ENCODE assay signal across 14 cellular contexts in genomic region chr11:123247498-123247799, GRCh38. TPM values are rescaled to one million over a fixed set of nuclear protein-coding genes. Genes with fewer than 3 reads are reported as not detected.
DNase-seq lines count a peak whose midpoint lies in the region; ATAC-seq, FAIRE-seq and TF ChIP-seq lines count a peak whose summit lies in the region.
"Had no signal": no experiment of that assay in that cellular context is flagged by ENCODE, and none has a peak within 500 bp of the region (broad histone marks: within the 10 kb centered on the region; RNA-seq: fewer than 3 reads in every experiment).

No MANE protein-coding gene starts in this region.

- intact Hi-C loops in HepG2 (cut with micrococcal nuclease; ENCODE audit: unreplicated experiment), result loop anchor here (1.0 to 5.0 kb wide), 2 partner anchors 80 to 136 kb away; no protein-coding TSS in a partner anchor

- H4K20me1 ChIP-seq in BLaER1, result no peaks in the 10 kb centered on the region
- H4K20me1 ChIP-seq in GM23248 (ENCODE audit: insufficient read depth), result no peaks in the 10 kb centered on the region
- no peaks in the 10 kb centered on the region for H4K20me1 ChIP-seq in hepatocyte (ENCODE audit: insufficient read depth, poor library complexity, severe bottlenecking)
- H4K20me1 ChIP-seq in HepG2 (ENCODE audit: insufficient read depth, low read length), result no peaks in the 10 kb centered on the region

- 50 to 55% methylated on average over 3 of the region's 3 CpGs for WGBS in GM23248 (ENCODE audit: low coverage in 1 of 2, low lambda C conversion rate in 2 of 2, missing lambda C conversion rate in 2 of 2), 2 experiments
- 55% methylated on average over 3 of the region's 3 CpGs for WGBS in hepatocyte (ENCODE audit: low lambda C conversion rate, missing lambda C conversion rate)
- WGBS in HepG2 (ENCODE audit: low lambda C conversion rate), result 27% methylated on average over 3 of the region's 3 CpGs

- FAIRE-seq in HepG2 (lab: Jason Lieb, UNC), result no peak
- FAIRE-seq: urothelium cell line had no signal

- H3K9ac ChIP-seq in BLaER1 (no peak overlapping the region), GM23248 (no peak overlapping the region), HepG2 (ENCODE audit: insufficient read depth, low read depth, low read length) (no peak overlapping the region)

- H3K36me3 ChIP-seq in BLaER1 (no peaks in the 10 kb centered on the region), GM23248 (ENCODE audit: low read depth) (no peaks in the 10 kb centered on the region), hepatocyte (replicated peaks; ENCODE audit: insufficient read depth, low read depth) (no peaks in the 10 kb centered on the region), HepG2 (replicated peaks in 1 of 2; ENCODE audit: control insufficient read depth in 1 of 2, insufficient read depth in 2 of 2, low read length in 2 of 2) (no peaks in the 10 kb centered on the region)
- H3K36me3 ChIP-seq: lower lobe of right lung, SJSA1 had no signal

- peaks cover 75% of the 10 kb centered on the region for H3K4me1 ChIP-seq in BLaER1
- peaks cover 38% of the 10 kb centered on the region for H3K4me1 ChIP-seq in GM23248 (ENCODE audit: insufficient read depth)
- no peaks in the 10 kb centered on the region for H3K4me1 ChIP-seq in hepatocyte (ENCODE audit: insufficient read depth)
- no peaks in the 10 kb centered on the region for H3K4me1 ChIP-seq in HepG2 (ENCODE audit: insufficient read depth, low read length)
- H3K4me1 ChIP-seq: lower lobe of right lung had no signal

- TF ChIP-seq RAD21 in HepG2 (CRISPR knock-in tag; IDR thresholded peaks at IDR 0.05), result no peak

- CTCF ChIA-PET in RWPE1 (lab: Yijun Ruan, JAX) (interaction anchor here (0.6 to 3.9 kb wide), 21 partner anchors 8 to 239 kb away, joined by 3 to 64 read pairs (median 3); no protein-coding TSS in a partner anchor), HepG2 (lab: Yijun Ruan, JAX; ENCODE audit: low intra/inter-chr PET ratio, low total read pairs) (interaction anchor here (1.3 to 3.5 kb wide), 2 partner anchors 81 to 136 kb away, joined by 3 to 31 read pairs; no protein-coding TSS in a partner anchor)

- no TSS peak for BruUV-seq in HepG2 (replicated peaks; lab: Mats Ljungman, UMichigan)

- H3K79me2 ChIP-seq in GM23248 (ENCODE audit: insufficient read depth), result peaks cover 18% of the 10 kb centered on the region
- no peaks in the 10 kb centered on the region for H3K79me2 ChIP-seq in hepatocyte
- no peaks in the 10 kb centered on the region for H3K79me2 ChIP-seq in HepG2 (ENCODE audit: insufficient read depth, low read length)

- H3F3A ChIP-seq in GM23248 (ENCODE audit: insufficient read depth), result peaks cover 29% of the 10 kb centered on the region

- POLR2A ChIA-PET in RWPE1 (lab: Yijun Ruan, JAX; ENCODE audit: low non-redundant PET) (interaction anchor here (0.5 kb wide), 1 partner anchor 192 kb away, joined by 12 read pairs; no protein-coding TSS in a partner anchor), HepG2 (lab: Yijun Ruan, JAX) (no interaction called here)

- no peak for TF ChIP-seq POLR2A in HepG2 (IDR thresholded peaks at IDR 0.05; ENCODE audit: insufficient read depth in 1 of 2, low read depth in 2 of 2, low read length in 2 of 2)

- TF ChIP-seq CTCF in RWPE1 (conservative IDR thresholded peaks at IDR 0.05; ENCODE audit: low read depth), result peak; percentile 62
- TF ChIP-seq CTCF in hepatocyte (IDR thresholded peaks at IDR 0.05; ENCODE audit: poor library complexity), result peak; percentile 1
- no peak for TF ChIP-seq CTCF in HepG2 (CRISPR knock-in tag; IDR thresholded peaks at IDR 0.05)

- H3K27me3 ChIP-seq in BLaER1, result no peaks in the 10 kb centered on the region
- H3K27me3 ChIP-seq in GM23248 (replicated peaks; ENCODE audit: insufficient read depth), result no peaks in the 10 kb centered on the region
- no peaks in the 10 kb centered on the region for H3K27me3 ChIP-seq in hepatocyte
- H3K27me3 ChIP-seq in HepG2 (ENCODE audit: control insufficient read depth in 1 of 2, insufficient read depth in 2 of 2, low read length in 2 of 2), result peaks cover 2 to 10% of the 10 kb centered on the region in 2 experiments; a peak in 2 of 5 replicates
- H3K27me3 ChIP-seq: SJSA1 had no signal

- TF ChIP-seq EP300 in HepG2 (IDR thresholded peaks at IDR 0.05; ENCODE audit: low read depth in 2 of 2, low read length in 2 of 2), result no peak
- no peak for TF ChIP-seq EP300 in HepG2 (CRISPR knock-in tag; IDR thresholded peaks at IDR 0.05; ENCODE audit: borderline replicate concordance)

- DNase-seq in GM23248, result no peak
- no peak for DNase-seq in RWPE1 (ENCODE audit: low spot score)
- no peak for DNase-seq in hepatocyte (ENCODE audit: low spot score)
- DNase-seq in HepG2 (ENCODE audit: low spot score), result no peak
- no peak for DNase-seq in EL

- H3K9me2 ChIP-seq in GM23248 (ENCODE audit: insufficient read depth) (no peaks in the 10 kb centered on the region), hepatocyte (replicated peaks; ENCODE audit: insufficient read depth) (no peaks in the 10 kb centered on the region)

- H3K27ac ChIP-seq in BLaER1 (no peak overlapping the region), GM23248 (no peak overlapping the region), RWPE1 (no peak overlapping the region), hepatocyte (no peak overlapping the region), HepG2 (ENCODE audit: extremely low read length, insufficient read depth, low read length) (no peak overlapping the region)
- H3K27ac ChIP-seq: HL-60, lower lobe of right lung, SJSA1 had no signal

- no peaks in the 10 kb centered on the region for H3K9me3 ChIP-seq in BLaER1
- H3K9me3 ChIP-seq in GM23248 (ENCODE audit: low read depth), result no peaks in the 10 kb centered on the region
- H3K9me3 ChIP-seq in hepatocyte (ENCODE audit: low read depth), result no peaks in the 10 kb centered on the region
- no peaks in the 10 kb centered on the region for H3K9me3 ChIP-seq in HepG2 (ENCODE audit: low read length)
- H3K9me3 ChIP-seq: lower lobe of right lung, SJSA1 had no signal

- no peak for ATAC-seq in GM18870 (IDR thresholded peaks at IDR 0.05; ENCODE audit: unreplicated experiment)
- no peak for ATAC-seq in HepG2
- no peak for ATAC-seq in GM18907 (IDR thresholded peaks at IDR 0.05; ENCODE audit: unreplicated experiment)

- H3K4me3 ChIP-seq in BLaER1 (no peak overlapping the region), GM23248 (peak overlapping the region; percentile 17), hepatocyte (no peak overlapping the region), HepG2 (replicated peaks in 1 of 3; ENCODE audit: insufficient read depth in 1 of 3, low read depth in 2 of 3, low read length in 3 of 3) (no peak overlapping the region)
- H3K4me3 ChIP-seq: K562, lower lobe of right lung, SJSA1 had no signal

- in situ Hi-C loops in GM23248 (cut with MboI) (loop anchor here (5.0 kb wide), 1 partner anchor 135 kb away; no protein-coding TSS in a partner anchor), HepG2 (cut with HindIII; ENCODE audit: extremely low pct_ligation_motif_present, low pct_unique_long_range_greater_than_20kb) (loop anchor here (5.0 kb wide), 1 partner anchor 135 kb away; no protein-coding TSS in a partner anchor)

- peak overlapping the region; percentile 72; the same call in 1 of the 2 replicates for H3K4me2 ChIP-seq in BLaER1
- H3K4me2 ChIP-seq in GM23248 (ENCODE audit: unreplicated experiment), result peak overlapping the region; percentile 55
- no peak overlapping the region for H3K4me2 ChIP-seq in hepatocyte
- no peak overlapping the region for H3K4me2 ChIP-seq in HepG2 (ENCODE audit: low read depth, low read length)

- peak overlapping the region; percentile 50; the same call in 1 of the 2 replicates for H2AFZ ChIP-seq in GM23248
- no peak overlapping the region for H2AFZ ChIP-seq in hepatocyte
- H2AFZ ChIP-seq in HepG2 (ENCODE audit: low read length), result no peak overlapping the region

TF ChIP-seq in HepG2, 621 proteins besides CTCF, POLR2A, EP300 and RAD21 (continues in another document):
- no peak for TF ChIP-seq PHF20 (CRISPR knock-in tag; IDR thresholded peaks at IDR 0.05)

RNA-seq across cellular contexts. Expression of gene CLMP, which starts 52.4 kb away (rescaled TPM):
- total RNA-seq in GM23248 (2014; rRNA removed; shearing (Covaris generic)), result 195 and 215 TPM in 2 replicates
- polyA plus RNA-seq in GM23248 (2016; fragmentation: Nextera tagmentation; extraction: Ambion mirVana), result 159 and 166 TPM in 2 replicates
- total RNA-seq in hepatocyte, result 59.4 and 75.1 TPM in 2 replicates
- polyA plus RNA-seq in hepatocyte, result 23.3 and 27.1 TPM in 2 replicates
- not detected in 2 replicates for total RNA-seq in HepG2 (2016; rRNA removed; fragmentation: Illumina TruSeq; extraction: Trizol)
- not detected in 2 replicates for total RNA-seq in HepG2 (2016; cell fraction: cytosol; rRNA removed; fragmentation: Illumina TruSeq; extraction: Trizol; ENCODE audit: low read depth)
- not detected in 2 replicates for total RNA-seq in HepG2 (2016; cell fraction: insoluble cytoplasmic fraction; rRNA removed; fragmentation: Illumina TruSeq; extraction: Trizol)
- not detected in 2 replicates for total RNA-seq in HepG2 (2016; cell fraction: membrane; rRNA removed; fragmentation: Illumina TruSeq; extraction: Trizol)
- total RNA-seq in HepG2 (2016; cell fraction: nucleus; rRNA removed; fragmentation: Illumina TruSeq; extraction: Trizol), result not detected in 2 replicates
- not detected in 2 replicates for polyA plus RNA-seq in HepG2 (2011; rRNA removed)
- not detected in 2 replicates for polyA plus RNA-seq in HepG2 (2011; cell fraction: cytosol; rRNA removed)
- polyA plus RNA-seq in HepG2 (2011; cell fraction: nucleus; rRNA removed), result not detected in 2 replicates
- polyA plus RNA-seq in HepG2 (2012), result not detected in 2 replicates
- not detected in 2 replicates for polyA plus RNA-seq in HepG2 (2016; cell fraction: cytosol; fragmentation: Illumina TruSeq; extraction: Trizol; ENCODE audit: low read depth)
- not detected in 2 replicates for polyA plus RNA-seq in HepG2 (2016; cell fraction: insoluble cytoplasmic fraction; fragmentation: Illumina TruSeq; extraction: Trizol; ENCODE audit: low read depth)
- not detected in 2 replicates for polyA plus RNA-seq in HepG2 (2016; cell fraction: membrane; fragmentation: Illumina TruSeq; extraction: Trizol; ENCODE audit: low read depth)
- not detected in 2 replicates for polyA plus RNA-seq in HepG2 (2016; cell fraction: nucleus; fragmentation: Illumina TruSeq; extraction: Trizol; ENCODE audit: insufficient read depth, low read depth)
- 64.2 TPM in 1 of 2 replicates, not detected in the other for polyA minus RNA-seq in HepG2 (2011; rRNA and poly(A)+ RNA removed; ENCODE audit: low replicate concordance)
- not detected in 2 replicates for polyA minus RNA-seq in HepG2 (2011; cell fraction: cytosol; rRNA and poly(A)+ RNA removed)
- polyA minus RNA-seq in HepG2 (2011; cell fraction: nucleus; rRNA and poly(A)+ RNA removed), result 0.64 TPM in 1 of 2 replicates, not detected in the other
- total RNA-seq: Calu3 had no signal

Comparison
In these comparisons a context has a peak if more than half of its experiments do, and no peak if none do; other contexts are left out.
1. H3K4me2 ChIP-seq: peak in BLaER1 (single experiment) and GM23248 (single experiment); none in hepatocyte (single experiment) and HepG2 (single experiment).
2. RNA of gene CLMP, which starts 52.4 kb away (total RNA-seq): 195 to 215 TPM in GM23248 and 59.4 to 75.1 TPM in hepatocyte; not detected in HepG2; every median in the first group is over 10 times any median in the second.